In the genomic region with DNA sequence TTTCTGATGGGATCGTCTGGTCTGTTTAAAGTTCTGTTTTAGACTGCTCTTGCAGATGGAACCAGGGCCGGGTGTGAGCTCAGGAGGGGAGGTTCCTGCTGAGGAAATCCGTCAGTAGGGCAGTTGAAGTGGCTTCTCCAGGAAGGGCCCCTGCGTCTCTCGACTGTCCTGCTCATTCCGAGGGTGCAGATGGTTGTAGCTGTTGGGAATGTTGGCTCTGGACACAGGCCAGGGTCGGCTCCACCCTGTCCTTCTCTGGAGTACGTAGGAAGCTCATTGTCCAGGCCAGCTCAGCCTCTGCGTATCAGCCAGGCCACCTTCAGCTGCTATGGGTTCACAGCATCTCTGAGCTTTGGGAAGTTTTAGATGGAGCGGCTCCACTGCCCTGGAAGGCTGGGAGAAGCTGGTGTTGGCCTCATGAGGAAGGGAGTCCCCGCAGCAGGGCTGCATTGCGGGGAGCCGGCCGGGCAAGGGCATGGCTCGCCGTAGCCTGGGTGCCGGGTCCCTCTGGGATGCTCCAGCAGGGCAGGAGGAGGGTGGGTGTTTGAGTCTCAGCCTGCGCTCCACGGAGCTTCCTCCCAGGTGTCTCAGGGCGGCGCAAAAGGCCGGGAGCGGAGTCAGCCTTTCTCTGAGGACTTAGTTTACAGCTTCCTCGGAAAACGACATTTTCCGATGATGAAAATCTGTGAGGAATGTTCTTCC, we compare ENCODE assay signal across 1 cellular context.
TF ChIP-seq lines count a peak whose summit lies in the region.

No MANE protein-coding gene starts in this region.

TF ChIP-seq in WTC11, 78 proteins besides CTCF, POLR2A, EP300 and RAD21 (continued from another document):
- TF ChIP-seq, protein P1, sequence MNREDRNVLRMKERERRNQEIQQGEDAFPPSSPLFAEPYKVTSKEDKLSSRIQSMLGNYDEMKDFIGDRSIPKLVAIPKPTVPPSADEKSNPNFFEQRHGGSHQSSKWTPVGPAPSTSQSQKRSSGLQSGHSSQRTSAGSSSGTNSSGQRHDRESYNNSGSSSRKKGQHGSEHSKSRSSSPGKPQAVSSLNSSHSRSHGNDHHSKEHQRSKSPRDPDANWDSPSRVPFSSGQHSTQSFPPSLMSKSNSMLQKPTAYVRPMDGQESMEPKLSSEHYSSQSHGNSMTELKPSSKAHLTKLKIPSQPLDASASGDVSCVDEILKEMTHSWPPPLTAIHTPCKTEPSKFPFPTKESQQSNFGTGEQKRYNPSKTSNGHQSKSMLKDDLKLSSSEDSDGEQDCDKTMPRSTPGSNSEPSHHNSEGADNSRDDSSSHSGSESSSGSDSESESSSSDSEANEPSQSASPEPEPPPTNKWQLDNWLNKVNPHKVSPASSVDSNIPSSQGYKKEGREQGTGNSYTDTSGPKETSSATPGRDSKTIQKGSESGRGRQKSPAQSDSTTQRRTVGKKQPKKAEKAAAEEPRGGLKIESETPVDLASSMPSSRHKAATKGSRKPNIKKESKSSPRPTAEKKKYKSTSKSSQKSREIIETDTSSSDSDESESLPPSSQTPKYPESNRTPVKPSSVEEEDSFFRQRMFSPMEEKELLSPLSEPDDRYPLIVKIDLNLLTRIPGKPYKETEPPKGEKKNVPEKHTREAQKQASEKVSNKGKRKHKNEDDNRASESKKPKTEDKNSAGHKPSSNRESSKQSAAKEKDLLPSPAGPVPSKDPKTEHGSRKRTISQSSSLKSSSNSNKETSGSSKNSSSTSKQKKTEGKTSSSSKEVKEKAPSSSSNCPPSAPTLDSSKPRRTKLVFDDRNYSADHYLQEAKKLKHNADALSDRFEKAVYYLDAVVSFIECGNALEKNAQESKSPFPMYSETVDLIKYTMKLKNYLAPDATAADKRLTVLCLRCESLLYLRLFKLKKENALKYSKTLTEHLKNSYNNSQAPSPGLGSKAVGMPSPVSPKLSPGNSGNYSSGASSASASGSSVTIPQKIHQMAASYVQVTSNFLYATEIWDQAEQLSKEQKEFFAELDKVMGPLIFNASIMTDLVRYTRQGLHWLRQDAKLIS (CRISPR knock-in tag; IDR thresholded peaks at IDR 0.05; ENCODE audit: borderline replicate concordance): no peak
